15 cellular contexts compared by ENCODE assay signal in the genomic region with DNA sequence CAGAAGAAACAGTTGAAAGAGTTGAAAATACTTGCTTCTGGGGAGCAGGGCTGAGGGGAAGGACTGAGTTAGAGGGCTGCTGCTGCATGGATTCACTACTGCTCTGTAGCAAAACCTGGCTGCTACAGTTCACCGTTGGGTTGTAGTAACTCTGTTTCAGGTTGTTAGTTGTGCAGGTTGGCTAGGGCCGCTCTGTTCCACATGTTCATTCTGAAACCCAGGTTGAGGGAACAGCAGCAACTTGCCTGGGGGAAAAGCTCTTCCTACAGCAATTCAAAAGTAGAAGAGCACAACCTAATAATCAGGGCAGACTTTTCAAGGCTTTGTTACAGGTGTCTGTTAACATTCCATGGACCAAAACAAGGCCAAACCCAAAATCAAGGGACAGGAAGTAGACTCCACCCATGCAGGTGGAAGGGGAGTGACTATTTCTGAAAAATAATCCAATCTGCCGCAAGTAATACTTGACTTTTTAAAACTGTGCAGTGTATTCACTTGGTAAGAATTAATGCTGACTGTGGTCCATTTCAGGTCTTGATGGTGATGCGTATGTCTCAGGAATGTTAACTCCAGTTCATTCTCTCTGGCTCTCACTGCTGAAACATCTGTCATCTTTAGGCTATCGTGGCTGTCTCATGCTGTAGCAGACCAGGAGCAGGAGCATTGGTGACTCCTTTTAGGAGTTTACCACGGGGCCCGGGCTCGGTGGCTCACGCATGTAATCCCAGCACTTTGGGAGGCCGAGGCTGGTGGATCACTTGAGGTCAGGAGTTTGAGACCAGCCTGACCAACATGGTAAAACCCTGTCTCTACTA. TPM values are rescaled to one million over a fixed set of nuclear protein-coding genes. Genes with fewer than 3 reads are reported as not detected.
DNase-seq lines count a peak whose midpoint lies in the region; ATAC-seq, FAIRE-seq and TF ChIP-seq lines count a peak whose summit lies in the region.
"Had no signal": no experiment of that assay in that cellular context is flagged by ENCODE, and none has a peak within 500 bp of the region (broad histone marks: within the 10 kb centered on the region; RNA-seq: fewer than 3 reads in every experiment).

No MANE protein-coding gene starts in this region.

- intact Hi-C loops in CD8-positive, alpha-beta T cell (cut with DNase I, micrococcal nuclease) = loop anchor here in 1 of 2 experiments (5.0 kb wide), 1 partner anchor 289 kb away; no protein-coding TSS in a partner anchor

- no peak for FAIRE-seq in A549 (lab: Jason Lieb, UNC)

- no peaks in the 10 kb centered on the region for H3K27me3 Mint-ChIP-seq in CD8-positive, alpha-beta T cell (ENCODE audit: low read depth)
- no peaks in the 10 kb centered on the region for H3K27me3 Mint-ChIP-seq in T-cell

- TF ChIP-seq CTCF in A549 (IDR thresholded peaks at IDR 0.05) (no peak), fibroblast of mammary gland (conservative IDR thresholded peaks at IDR 0.05; ENCODE audit: control insufficient read depth, insufficient read depth, low read depth, low read length) (no peak)
- no peak for TF ChIP-seq CTCF in CD8-positive, alpha-beta T cell (IDR thresholded peaks at IDR 0.05)

- no peak overlapping the region for H3K4me2 ChIP-seq in A549

- peaks cover 8% of the 10 kb centered on the region for H3K36me3 Mint-ChIP-seq in CD8-positive, alpha-beta T cell
- no peaks in the 10 kb centered on the region for H3K36me3 Mint-ChIP-seq in T-cell

- TF ChIP-seq POLR2A in A549 (IDR thresholded peaks at IDR 0.05; ENCODE audit: low read length) = no peak

- no peak overlapping the region for H3K27ac ChIP-seq in A549
- no peak overlapping the region for H3K27ac ChIP-seq in CD8-positive, alpha-beta T cell (ENCODE audit: low read depth, low read length)
- H3K27ac ChIP-seq: ascending aorta, prostate gland, SK-N-MC had no signal

- no peaks in the 10 kb centered on the region for H3K9me3 Mint-ChIP-seq in CD8-positive, alpha-beta T cell
- H3K9me3 Mint-ChIP-seq in T-cell = no peaks in the 10 kb centered on the region

- CTCF ChIA-PET in A549 (lab: Yijun Ruan, JAX) (interaction anchor here (0.6 to 0.7 kb wide), 3 partner anchors 18 to 286 kb away, joined by 3 to 5 read pairs (median 4); no protein-coding TSS in a partner anchor), T-cell (lab: Charles Lee) (interaction anchor here in 1 of 2 donors (0.6 to 0.7 kb wide), 3 partner anchors 11 to 1919 kb away, joined by 3 to 6 read pairs (median 5); no protein-coding TSS in a partner anchor)
- CTCF ChIA-PET in CD8-positive, alpha-beta T cell (lab: Charles Lee) = interaction anchor here (1.5 kb wide), 1 partner anchor 8 kb away, joined by 5 read pairs; no protein-coding TSS in a partner anchor

- TF ChIP-seq EP300 in A549 (IDR thresholded peaks at IDR 0.05) = no peak

- no peaks in the 10 kb centered on the region for H3K9me3 ChIP-seq in A549
- H3K9me3 ChIP-seq in CD8-positive, alpha-beta T cell (ENCODE audit: low read length) = no peaks in the 10 kb centered on the region
- H3K9me3 ChIP-seq: ascending aorta, prostate gland had no signal

- H3K4me1 ChIP-seq in A549 = 0 out of 3 replicates have a peak, but pooled peaks cover 3% of the 10 kb centered on the region
- H3K4me1 ChIP-seq in CD8-positive, alpha-beta T cell (ENCODE audit: insufficient read depth, low read length) = peaks cover 17% of the 10 kb centered on the region

- peak overlapping the region; percentile 64 for H3K4me3 Mint-ChIP-seq in CD8-positive, alpha-beta T cell
- peak overlapping the region in 2 of 3 donors; percentile 11 to 52 for H3K4me3 Mint-ChIP-seq in T-cell

- H3K36me3 ChIP-seq in CD8-positive, alpha-beta T cell (ENCODE audit: insufficient read depth, low read length) = no peaks in the 10 kb centered on the region
- H3K36me3 ChIP-seq: ascending aorta, prostate gland had no signal

- POLR2A ChIA-PET in A549 (lab: Yijun Ruan, JAX) (no interaction called here), T-cell (lab: Charles Lee) (interaction anchor here in 1 of 2 donors (0.7 kb wide), 2 partner anchors 22 to 924 kb away, joined by 4 to 8 read pairs; no protein-coding TSS in a partner anchor)
- POLR2A ChIA-PET in CD8-positive, alpha-beta T cell (lab: Charles Lee) = no interaction called here

- 88% methylated on average over 7 of the region's 10 CpGs for WGBS in A549 (ENCODE audit: missing lambda C conversion rate)

- H3K4me3 ChIP-seq in A549 = no peak overlapping the region
- no peak overlapping the region for H3K4me3 ChIP-seq in CD8-positive, alpha-beta T cell (ENCODE audit: low read depth, low read length)
- no peak overlapping the region for H3K4me3 ChIP-seq in fibroblast of mammary gland (ENCODE audit: control insufficient read depth, low read depth, low read length)
- H3K4me3 ChIP-seq: ascending aorta, prostate gland, SK-N-MC had no signal

- peaks cover 45% of the 10 kb centered on the region for H3K4me1 Mint-ChIP-seq in CD8-positive, alpha-beta T cell (ENCODE audit: low read depth)
- peaks cover 39 to 53% (median 51%) of the 10 kb centered on the region in 3 donors for H3K4me1 Mint-ChIP-seq in T-cell

- ATAC-seq in A549 = no peak
- ATAC-seq in CD8-positive, alpha-beta T cell = no peak
- ATAC-seq in T-cell (replicated peaks in 1 of 4) = no peak
- no peak for ATAC-seq in HG03280 (IDR thresholded peaks at IDR 0.05; ENCODE audit: unreplicated experiment)
- no peak for ATAC-seq in HG03025 (IDR thresholded peaks at IDR 0.05; ENCODE audit: low FRiP score, unreplicated experiment)
- no peak for ATAC-seq in HG03139 (IDR thresholded peaks at IDR 0.05; ENCODE audit: unreplicated experiment)

- DNase-seq in A549 (ENCODE audit: low read depth in 1 of 2, low spot score in 1 of 2) = no peak
- no peak for DNase-seq in CD8-positive, alpha-beta T cell
- DNase-seq in T-cell = no peak
- peak; percentile 60 for DNase-seq in fibroblast of mammary gland (ENCODE audit: low read depth)
- DNase-seq in mucosa of gallbladder (ENCODE audit: low spot score) = no peak
- DNase-seq: hippocampal formation, mesendoderm, NCI-H1417 treated with DMSO at 0.1 percent for 48 hours, NCI-H526 treated with DMSO at 0.1 percent for 48 hours had no signal

- TF ChIP-seq RAD21 in A549 (conservative IDR thresholded peaks at IDR 0.05 in 1 of 2, IDR thresholded peaks at IDR 0.05 in 1 of 2) = no peak

- H3K27ac Mint-ChIP-seq in CD8-positive, alpha-beta T cell = peak overlapping the region; percentile 78
- H3K27ac Mint-ChIP-seq in T-cell = peak overlapping the region; percentile 81 to 82

- no peaks in the 10 kb centered on the region for H3K27me3 ChIP-seq in CD8-positive, alpha-beta T cell (ENCODE audit: insufficient read depth, low read length)
- H3K27me3 ChIP-seq: ascending aorta had no signal

TF ChIP-seq in A549, 52 proteins besides CTCF, POLR2A, EP300 and RAD21:
- no peak for TF ChIP-seq TP53 (CRISPR knock-in tag; IDR thresholded peaks at IDR 0.05)
- no peak for TF ChIP-seq HDAC2 (IDR thresholded peaks at IDR 0.05)
- TF ChIP-seq MAFK (IDR thresholded peaks at IDR 0.05; ENCODE audit: partially characterized antibody) = peak; percentile 87

RNA-seq across cellular contexts. Expression of a gene that starts 5.1 kb away (rescaled TPM):
- polyA plus RNA-seq in A549 (2011; rRNA removed) (317 and 446 TPM in 2 replicates), A549 (2017; fragmentation: RNase III; extraction: RNeasy Plus Mini Kit Qiagen cat#74134 plus additional on column Dnase treatment) (364 to 374 TPM (median 372 TPM) in 3 replicates)
- 250 and 287 TPM in 2 replicates for polyA plus RNA-seq in A549 (2012; cell fraction: cytosol; rRNA removed)
- polyA plus RNA-seq in A549 (2012; cell fraction: nucleus; rRNA removed) = 60.2 and 107 TPM in 2 replicates
- 68.9 and 96.2 TPM in 2 replicates for polyA minus RNA-seq in A549 (2011; rRNA and poly(A)+ RNA removed)
- 10 to 100 TPM; 67.9 to 70.0 TPM for total RNA-seq in CD8-positive, alpha-beta T cell
- total RNA-seq in T-cell (100 to 1,000 TPM; 103 to 125 (median 116) TPM), mucosa of gallbladder (261 TPM)

RNA-seq across cellular contexts. Expression of a gene that starts 15.8 kb away (rescaled TPM):
- 3.2 and 3.4 TPM in 2 replicates for polyA plus RNA-seq in A549 (2011; rRNA removed)
- polyA plus RNA-seq in A549 (2012; cell fraction: cytosol; rRNA removed) = 0.87 and 1.0 TPM in 2 replicates
- 0.83 and 1.5 TPM in 2 replicates for polyA plus RNA-seq in A549 (2012; cell fraction: nucleus; rRNA removed)
- 0.75 to 1.8 TPM (median 1.0 TPM) in 3 replicates for polyA plus RNA-seq in A549 (2017; fragmentation: RNase III; extraction: RNeasy Plus Mini Kit Qiagen cat#74134 plus additional on column Dnase treatment)
- 1.9 and 4.2 TPM in 2 replicates for polyA minus RNA-seq in A549 (2011; rRNA and poly(A)+ RNA removed)
- 1 to 10 TPM; 3.8 to 3.9 TPM for total RNA-seq in CD8-positive, alpha-beta T cell
- 1 to 10 TPM in 1 of 5 donors, under 1 TPM in 4; 0.59 to 4.3 (median 0.88) TPM for total RNA-seq in T-cell
- total RNA-seq in mucosa of gallbladder = 0.35 TPM
- total RNA-seq: ascending aorta, prostate gland had no signal
